ENCODE assay signal across 21 cellular contexts in the genomic region with DNA sequence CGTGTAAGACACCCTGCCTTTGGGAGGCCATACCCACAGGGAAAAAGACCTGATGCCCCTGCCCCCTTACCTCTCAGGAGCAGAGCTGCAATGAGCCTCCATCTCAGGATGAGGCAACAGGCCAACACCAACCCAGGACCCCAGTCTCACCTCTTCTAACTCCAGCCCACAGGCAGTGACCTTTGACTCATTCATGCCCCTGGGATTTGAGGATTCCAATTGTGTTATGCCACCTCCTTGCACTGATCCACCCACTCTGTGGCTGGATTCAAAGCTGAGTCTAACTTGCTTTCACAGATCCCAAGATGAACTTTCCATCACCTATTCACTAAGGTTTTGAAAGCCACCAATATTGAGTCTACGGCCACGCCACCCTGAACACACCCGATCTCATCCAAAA.
"Had no signal": no experiment of that assay in that cellular context is flagged by ENCODE, and none has a peak within 500 bp of the region (broad histone marks: within the 10 kb centered on the region; RNA-seq: fewer than 3 reads in every experiment).

No MANE protein-coding gene starts in this region.

- H3K36me3 ChIP-seq: colonic mucosa, gastrocnemius medialis, heart right ventricle, left lung, lower lobe of right lung had no signal

- ATAC-seq: effector memory CD8-positive, alpha-beta T cell; esophagus mucosa; gastrocnemius medialis; heart right ventricle; left cardiac atrium; left lung; left ventricle myocardium superior; lower lobe of right lung; mucosa of descending colon had no signal

- DNase-seq: colonic mucosa; cortex of kidney; effector CD8-positive, alpha-beta T cell; effector memory CD8-positive, alpha-beta T cell; endodermal cell; erythroblast; foreskin fibroblast; foreskin melanocyte; gastrocnemius medialis; glutamatergic neuron; head of caudate nucleus; heart right ventricle; hippocampal formation; left cardiac atrium; left lung; left ventricle myocardium superior; lower lobe of right lung; mesenchymal stem cell; mucosa of descending colon had no signal

- H3K27ac ChIP-seq: colonic mucosa, epithelial cell of prostate, gastrocnemius medialis, heart right ventricle, left lung, lower lobe of right lung had no signal

- H3K4me1 ChIP-seq: colonic mucosa, gastrocnemius medialis, heart right ventricle, left lung, lower lobe of right lung had no signal

- H3K9me3 ChIP-seq: colonic mucosa, gastrocnemius medialis, heart right ventricle, left lung, lower lobe of right lung, mucosa of descending colon had no signal

- H3K4me3 ChIP-seq: colonic mucosa, gastrocnemius medialis, heart right ventricle, left lung, lower lobe of right lung, mucosa of descending colon had no signal

- H3K27me3 ChIP-seq: colonic mucosa, gastrocnemius medialis had no signal
